ENCODE assay signal across 9 cellular contexts in the genomic region with DNA sequence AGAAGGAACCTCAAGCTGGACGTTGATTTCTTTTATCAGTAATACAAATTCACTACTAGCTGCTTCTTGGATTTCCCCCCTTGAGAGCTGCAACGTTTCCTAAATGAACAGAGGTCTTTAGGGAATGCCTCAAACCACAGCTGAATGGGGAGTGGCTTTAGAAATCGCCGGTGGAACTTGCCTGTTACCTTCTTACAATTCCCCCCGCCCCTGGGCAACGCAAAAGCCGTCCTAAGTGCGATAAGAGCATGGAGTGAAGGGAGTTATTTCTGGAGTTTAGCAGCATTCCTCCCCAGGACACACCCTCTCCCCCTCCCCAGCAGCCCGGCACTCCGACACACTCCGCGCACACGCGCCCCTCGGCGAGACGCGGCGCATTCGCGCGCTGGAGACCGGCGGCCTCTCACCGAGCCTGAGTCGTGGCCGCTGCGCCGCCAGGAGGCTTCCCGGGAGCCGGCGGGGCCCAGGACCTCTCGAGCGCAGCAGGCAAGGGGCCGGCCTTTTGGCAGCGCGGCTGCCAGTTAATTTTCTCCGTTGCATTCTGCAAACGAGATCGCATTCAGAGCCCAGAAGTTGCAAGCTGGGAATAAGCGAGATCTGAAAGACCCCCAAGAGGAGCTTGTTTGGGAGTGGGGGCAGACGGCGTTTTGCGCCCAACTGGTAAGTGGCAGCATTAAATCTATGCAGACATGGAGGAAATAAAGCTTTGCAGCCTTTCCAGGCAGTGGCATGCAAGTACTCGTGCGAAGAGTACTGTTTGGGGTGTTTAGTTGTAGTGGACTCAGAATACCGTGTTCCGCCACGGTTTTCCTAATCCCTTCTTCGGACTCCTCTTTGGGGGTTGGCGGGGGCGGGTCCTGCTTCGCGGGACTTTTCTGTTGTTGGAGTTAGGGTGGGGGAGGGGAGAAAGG.
DNase-seq lines count a peak whose midpoint lies in the region; ATAC-seq and TF ChIP-seq lines count a peak whose summit lies in the region.
"Had no signal": no experiment of that assay in that cellular context is flagged by ENCODE, and none has a peak within 500 bp of the region (broad histone marks: within the 10 kb centered on the region; RNA-seq: fewer than 3 reads in every experiment).

No MANE protein-coding gene starts in this region.

- H3K4me3 ChIP-seq in NB4 (ENCODE audit: low read depth, low read length) (no peak overlapping the region), ascending aorta (peak overlapping the region; percentile 69 to 72), hepatocyte (peak overlapping the region; percentile 73), rectal smooth muscle tissue (ENCODE audit: low read length) (peak overlapping the region; percentile 90)

- peak overlapping the region; percentile 85 for H3K4me2 ChIP-seq in hepatocyte

- peak; percentile 55 for DNase-seq in NCI-H1436 (lab: John Stamatoyannopoulos, UW)
- DNase-seq in NCI-H1436 treated with DMSO at 0.1 percent for 48 hours (lab: John Stamatoyannopoulos, UW) = no peak
- DNase-seq in NB4 (ENCODE audit: low read depth) = peak; percentile 4
- peak in 1 of 2 donors; percentile 73 for DNase-seq in ascending aorta (ENCODE audit: low spot score in 2 of 2)
- peak; percentile 89 for DNase-seq in hepatocyte (ENCODE audit: low spot score)
- DNase-seq: CD4-positive, CD25-positive, alpha-beta regulatory T cell had no signal

- H3K9me3 ChIP-seq in ascending aorta (no peaks in the 10 kb centered on the region), hepatocyte (ENCODE audit: low read depth) (no peaks in the 10 kb centered on the region)

- peak overlapping the region; percentile 60 for H2AFZ ChIP-seq in hepatocyte

- H3K9ac ChIP-seq in rectal smooth muscle tissue (ENCODE audit: low read length) = peak overlapping the region; percentile 59

- ATAC-seq in GM18873 (IDR thresholded peaks at IDR 0.05; ENCODE audit: low FRiP score, unreplicated experiment) (no peak), GM21737 (IDR thresholded peaks at IDR 0.05; ENCODE audit: unreplicated experiment) (no peak)

- H3K79me2 ChIP-seq in hepatocyte = peaks cover 26% of the 10 kb centered on the region

- intact Hi-C loops in ascending aorta (cut with DNase I) = loop anchor here (2.0 to 5.0 kb wide), 2 partner anchors 45 to 201 kb away; no protein-coding TSS in a partner anchor

- no peaks in the 10 kb centered on the region for H4K20me1 ChIP-seq in hepatocyte (ENCODE audit: insufficient read depth, poor library complexity, severe bottlenecking)

- no peaks in the 10 kb centered on the region for H3K27me3 ChIP-seq in ascending aorta
- no peaks in the 10 kb centered on the region for H3K27me3 ChIP-seq in hepatocyte
- H3K27me3 ChIP-seq in rectal smooth muscle tissue (ENCODE audit: control insufficient read depth, insufficient read depth, low read length) = no peaks in the 10 kb centered on the region

- H3K27ac ChIP-seq in ascending aorta = peak overlapping the region; percentile 70 to 81
- peak overlapping the region; percentile 77 for H3K27ac ChIP-seq in hepatocyte
- H3K27ac ChIP-seq in rectal smooth muscle tissue (ENCODE audit: low read depth, low read length) = peak overlapping the region; percentile 72

- TF ChIP-seq CTCF in NB4 (IDR thresholded peaks at IDR 0.05; ENCODE audit: low read depth, low read length) = no peak
- peak; percentile 40 to 50 (median 47) for TF ChIP-seq CTCF in ascending aorta (IDR thresholded peaks at IDR 0.05)
- TF ChIP-seq CTCF in hepatocyte (IDR thresholded peaks at IDR 0.05; ENCODE audit: poor library complexity) = peak; percentile 37

- H3K36me3 ChIP-seq in ascending aorta = no peaks in the 10 kb centered on the region
- no peaks in the 10 kb centered on the region for H3K36me3 ChIP-seq in hepatocyte (replicated peaks; ENCODE audit: insufficient read depth, low read depth)
- no peaks in the 10 kb centered on the region for H3K36me3 ChIP-seq in rectal smooth muscle tissue (ENCODE audit: control insufficient read depth, insufficient read depth, low read length)

- WGBS in hepatocyte (ENCODE audit: low lambda C conversion rate, missing lambda C conversion rate) = under 1% methylated on average over 53 of the region's 54 CpGs

- H3K9me2 ChIP-seq in hepatocyte (replicated peaks; ENCODE audit: insufficient read depth) = no peaks in the 10 kb centered on the region

- TF ChIP-seq POLR2A in NB4 (IDR thresholded peaks at IDR 0.05; ENCODE audit: extremely low read depth, insufficient read length) = no peak

- peaks cover 4 to 25% of the 10 kb centered on the region in 2 donors for H3K4me1 ChIP-seq in ascending aorta
- peaks cover 15% of the 10 kb centered on the region for H3K4me1 ChIP-seq in hepatocyte (ENCODE audit: insufficient read depth)
- peaks cover 5% of the 10 kb centered on the region for H3K4me1 ChIP-seq in rectal smooth muscle tissue (ENCODE audit: control insufficient read depth, insufficient read depth, low read length)
